Comparison of ENCODE assay signal across 8 cellular contexts in the genomic region with DNA sequence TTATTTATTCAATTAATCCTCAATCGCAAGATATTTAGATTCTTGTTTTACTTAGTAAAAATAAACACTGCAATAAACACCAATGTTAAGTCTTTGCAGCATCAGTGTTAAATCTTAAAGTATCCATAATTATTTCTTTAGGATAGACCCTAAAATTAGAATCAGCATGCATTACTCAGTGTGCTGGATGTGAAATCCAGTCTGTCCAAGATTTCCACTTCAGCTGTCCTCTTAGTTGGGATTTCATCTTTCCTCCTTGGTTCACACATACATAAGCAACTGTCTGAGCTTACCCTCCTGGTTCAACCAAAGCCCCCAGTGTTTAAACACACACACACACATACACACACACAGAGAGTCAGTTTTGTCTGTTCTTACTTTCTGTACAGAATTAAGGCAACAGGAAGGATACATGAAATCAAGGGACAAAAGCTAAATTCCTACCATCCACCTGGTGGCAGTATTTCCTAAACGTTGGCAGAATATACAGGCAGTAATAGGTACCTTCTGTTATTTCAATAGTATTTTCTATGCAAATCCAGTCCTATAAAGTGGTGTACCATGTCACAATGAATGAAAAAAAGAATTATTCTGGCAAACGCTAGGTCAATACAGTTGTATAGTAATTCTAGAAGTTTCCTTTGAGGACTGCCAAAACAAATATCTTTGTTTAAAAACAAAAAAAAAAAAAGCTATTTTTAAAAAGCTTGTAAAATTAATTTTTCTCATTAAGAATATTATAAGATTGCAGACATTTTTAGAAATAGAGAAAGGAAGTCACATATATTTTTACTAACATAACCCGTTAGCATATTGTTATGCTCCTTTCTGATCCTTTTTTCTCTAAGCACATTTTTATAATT. TPM values are rescaled to one million over a fixed set of nuclear protein-coding genes. Genes with fewer than 3 reads are reported as not detected.
DNase-seq lines count a peak whose midpoint lies in the region; ATAC-seq and TF ChIP-seq lines count a peak whose summit lies in the region.

No MANE protein-coding gene starts in this region.

- no peaks in the 10 kb centered on the region for H3K9me3 ChIP-seq in colonic mucosa

- intact Hi-C loops in colonic mucosa (cut with DNase I), result loop anchor here (2.0 kb wide), 1 partner anchor 127 kb away; no protein-coding TSS in a partner anchor

- no peak overlapping the region for H3K9ac ChIP-seq in colonic mucosa (ENCODE audit: low read depth in 2 of 2, low read length in 2 of 2)

- ATAC-seq in HG02678 (IDR thresholded peaks at IDR 0.05; ENCODE audit: unreplicated experiment) (peak; percentile 64), left lobe of liver (peak; percentile 96), GM19035 (IDR thresholded peaks at IDR 0.05; ENCODE audit: unreplicated experiment) (no peak)

- no peak overlapping the region for H3K4me3 ChIP-seq in colonic mucosa

- no peak overlapping the region for H3K27ac ChIP-seq in colonic mucosa

- no peaks in the 10 kb centered on the region for H3K27me3 ChIP-seq in colonic mucosa

- H3K4me1 ChIP-seq in colonic mucosa, result no peaks in the 10 kb centered on the region

- peak; percentile 53 for TF ChIP-seq CTCF in colonic mucosa (IDR thresholded peaks at IDR 0.05)

- no peaks in the 10 kb centered on the region for H3K36me3 ChIP-seq in colonic mucosa

- DNase-seq in EH (ENCODE audit: low read depth) (peak; percentile 76), NCI-H2107 (lab: John Stamatoyannopoulos, UW) (peak; percentile 15), T-helper 22 cell (ENCODE audit: low read depth) (peak; percentile 7), colonic mucosa (peak; percentile 59), left lobe of liver (ENCODE audit: low spot score) (no peak), stromal cell of bone marrow (ENCODE audit: low read depth) (peak; percentile 53)

RNA-seq across cellular contexts. Expression of a gene that starts 27.3 kb away (rescaled TPM):
- 10 to 100 TPM; 21.7 to 33.4 TPM for total RNA-seq in colonic mucosa
- 9.9 TPM for total RNA-seq in left lobe of liver

RNA-seq across cellular contexts. Expression of a gene that starts 31.4 kb away (rescaled TPM):
- 1 to 10 TPM in 1 of 2 donors, under 1 TPM in 1; 0.72 to 2.0 TPM for total RNA-seq in colonic mucosa
- not detected for total RNA-seq in left lobe of liver
